ENCODE assay signal across 26 cellular contexts in genomic region chr17:68950725-68951124, GRCh38. TPM values are rescaled to one million over a fixed set of nuclear protein-coding genes. Genes with fewer than 3 reads are reported as not detected.
"Had no signal": no experiment of that assay in that cellular context is flagged by ENCODE, and none has a peak within 500 bp of the region (broad histone marks: within the 10 kb centered on the region; RNA-seq: fewer than 3 reads in every experiment).

No MANE protein-coding gene starts in this region.

- DNase-seq: activated CD4-positive, alpha-beta memory T cell treated with anti-CD3 and anti-CD28 coated beads for 36 hours; activated CD4-positive, alpha-beta T cell treated with anti-CD3 and anti-CD28 coated beads, Interleukin-2, amount 10 ng/mL, durations not matched to agents 24 days and 14 days; activated CD8-positive, alpha-beta memory T cell treated with anti-CD3 and anti-CD28 coated beads, Interleukin-2, amount 50 U/mL, for 48 hours; activated gamma-delta T cell treated with Interleukin-2 at 50 U/mL for 16 hours; activated naive CD8-positive, alpha-beta T cell treated with anti-CD3 and anti-CD28 coated beads, Interleukin-2, amount 50 U/mL, for 24 hours; activated T-cell treated with anti-CD3 and anti-CD28 coated beads, Interleukin-2, amount 50 U/mL, for 24 hours; body of pancreas; cerebellar nuclear complex; cortex of kidney; effector memory CD8-positive, alpha-beta T cell; erythroblast; left lung; mammary epithelial cell; midbrain; naive thymus-derived CD4-positive, alpha-beta T cell; nucleus accumbens; pancreas; spleen; stimulated activated naive CD4-positive, alpha-beta T cell; tibial artery; upper lobe of right lung had no signal

- H3K4me1 ChIP-seq: left lung, pancreas, prostate gland had no signal

- ATAC-seq: activated naive CD8-positive, alpha-beta T cell treated with anti-CD3 and anti-CD28 coated beads, Interleukin-2, amount 50 U/mL, for 24 hours; body of pancreas; effector memory CD8-positive, alpha-beta T cell; left lung; naive thymus-derived CD4-positive, alpha-beta T cell; pancreas; upper lobe of right lung had no signal

- H3K27ac ChIP-seq: body of pancreas, left lung, pancreas, prostate gland, spleen, suprapubic skin, tibial artery, upper lobe of right lung had no signal

- FAIRE-seq: islet of Langerhans, pancreas had no signal

- H3K9me3 ChIP-seq: body of pancreas, left lung, pancreas, prostate gland, suprapubic skin, tibial artery, upper lobe of right lung had no signal

- H3K27me3 ChIP-seq: body of pancreas, left lung, pancreas, spleen, suprapubic skin, tibial artery, upper lobe of right lung had no signal

- H3K36me3 ChIP-seq: left lung, pancreas, prostate gland, spleen, suprapubic skin, tibial artery, upper lobe of right lung had no signal

- H3K4me3 ChIP-seq: body of pancreas, left lung, pancreas, prostate gland, spleen, suprapubic skin, tibial artery, upper lobe of right lung had no signal

RNA-seq across cellular contexts. Expression of gene ABCA8, which starts 4.5 kb away (rescaled TPM):
- total RNA-seq: activated CD4-positive, alpha-beta memory T cell treated with anti-CD3 and anti-CD28 coated beads for 36 hours; activated CD4-positive, alpha-beta T cell treated with anti-CD3 and anti-CD28 coated beads, Interleukin-2, amount 10 ng/mL, durations not matched to agents 24 days and 14 days; naive thymus-derived CD4-positive, alpha-beta T cell; T-helper 1 cell treated with Interleukin-12 subunit alpha and Interleukin-12 subunit beta and Interleukin-4 antibody, amounts not matched to agents 30 ng/mL and 1 ng/mL, for 36 hours had no signal
- polyA plus RNA-seq: mammary epithelial cell; naive thymus-derived CD4-positive, alpha-beta T cell; neural cell had no signal
